In the genomic region with DNA sequence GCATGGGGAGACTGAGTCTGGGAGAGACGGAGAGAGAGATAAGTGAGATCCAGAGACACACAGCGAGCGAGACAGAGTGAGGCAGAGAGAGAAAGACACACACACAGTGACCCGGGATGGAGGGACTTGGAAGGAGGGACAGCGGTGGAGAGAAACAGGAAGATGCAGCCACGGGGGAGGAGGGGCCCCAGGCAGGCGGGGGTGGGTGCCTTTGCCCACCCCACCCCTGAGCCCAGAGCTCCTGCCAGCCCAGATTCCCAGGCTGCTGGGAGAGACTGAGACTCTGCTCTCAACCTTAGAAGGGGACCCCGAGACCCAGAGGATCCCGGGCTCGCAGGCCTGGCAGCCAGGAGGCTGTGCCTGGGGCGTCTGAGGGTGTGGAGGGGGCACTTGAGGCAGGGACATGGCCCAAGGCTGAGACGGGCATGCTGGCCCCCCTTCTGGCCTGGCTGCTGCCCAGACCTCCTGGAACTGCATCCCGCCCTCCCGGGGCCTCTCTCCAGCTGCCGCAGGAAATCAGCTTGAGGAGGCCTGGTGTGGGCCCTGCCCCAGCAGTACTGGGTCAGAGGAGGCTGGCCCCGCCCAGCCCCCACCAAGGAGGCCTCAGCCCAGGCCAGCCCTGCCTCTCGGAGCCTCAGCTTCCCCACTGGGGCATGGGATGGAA, we compare ENCODE assay signal across 9 cellular contexts. TPM values are rescaled to one million over a fixed set of nuclear protein-coding genes. Genes with fewer than 3 reads are reported as not detected.
DNase-seq lines count a peak whose midpoint lies in the region; ATAC-seq and TF ChIP-seq lines count a peak whose summit lies in the region.
"Had no signal": no experiment of that assay in that cellular context is flagged by ENCODE, and none has a peak within 500 bp of the region (broad histone marks: within the 10 kb centered on the region; RNA-seq: fewer than 3 reads in every experiment).

No MANE protein-coding gene starts in this region.

- no peak overlapping the region for H3K4me2 ChIP-seq in PC-9

- no peaks in the 10 kb centered on the region for H3K9me3 ChIP-seq in PC-9 (ENCODE audit: insufficient read depth, low read depth)

- no peaks in the 10 kb centered on the region for H3K36me3 ChIP-seq in PC-9 (ENCODE audit: low read depth)

- H3K9me3 Mint-ChIP-seq in WTC11, result no peaks in the 10 kb centered on the region

- H3K27ac Mint-ChIP-seq in WTC11, result peak overlapping the region; percentile 48

- no peaks in the 10 kb centered on the region for H3K9me2 ChIP-seq in PC-9 (ENCODE audit: insufficient read depth)

- BruUV-seq in PC-9 (replicated peaks; lab: Mats Ljungman, UMichigan), result no TSS peak

- H3K27me3 ChIP-seq in PC-9 (ENCODE audit: insufficient read depth, low read depth), result no peaks in the 10 kb centered on the region

- peaks cover 26% of the 10 kb centered on the region for H3K4me1 Mint-ChIP-seq in WTC11

- intact Hi-C loops in left cardiac atrium (cut with DNase I), result loop anchor here in 1 of 2 donors (5.0 kb wide), 1 partner anchor 41 kb away; no protein-coding TSS in a partner anchor
- intact Hi-C loops in PC-9 (cut with micrococcal nuclease; ENCODE audit: unreplicated experiment), result no loop called here

- ATAC-seq in WTC11 (peak; percentile 21), left cardiac atrium (peak; percentile 79 to 83), HG03159 (IDR thresholded peaks at IDR 0.05; ENCODE audit: unreplicated experiment) (no peak), HG03280 (IDR thresholded peaks at IDR 0.05; ENCODE audit: unreplicated experiment) (no peak)

- H4K20me1 ChIP-seq in PC-9 (ENCODE audit: insufficient read depth), result no peaks in the 10 kb centered on the region

- TF ChIP-seq CTCF in WTC11 (IDR thresholded peaks at IDR 0.05), result no peak
- no peak for TF ChIP-seq CTCF in PC-9 (conservative IDR thresholded peaks at IDR 0.05)

- no peak overlapping the region for H3K4me3 ChIP-seq in PC-9

- H2AFZ ChIP-seq in PC-9, result no peak overlapping the region

- no peak overlapping the region for H3K4me3 Mint-ChIP-seq in WTC11

- POLR2A ChIA-PET in WTC11 (lab: Charles Lee) (no interaction called here), PC-9 (lab: Charles Lee; ENCODE audit: unreplicated experiment) (no interaction called here)

- H3K36me3 Mint-ChIP-seq in WTC11, result peaks cover 5% of the 10 kb centered on the region

- DNase-seq in DMS 273 treated with DMSO at 0.1 percent for 48 hours (lab: John Stamatoyannopoulos, UW) (peak; percentile 40), WTC11 (ENCODE audit: low spot score) (no peak), left cardiac atrium (peak; percentile 90), putamen (ENCODE audit: low spot score) (peak; percentile 39), PC-9 (no peak), hippocampal formation (lab: John Stamatoyannopoulos, UW) (no peak)
- DNase-seq: NCI-H510A treated with DMSO at 0.1 percent for 48 hours had no signal

- peaks cover 35% of the 10 kb centered on the region for H3K4me1 ChIP-seq in PC-9 (replicated peaks; ENCODE audit: insufficient read depth)

- H3K79me2 ChIP-seq in PC-9 (ENCODE audit: low read depth), result no peaks in the 10 kb centered on the region

- H3K27me3 Mint-ChIP-seq in WTC11 (ENCODE audit: low read depth), result no peaks in the 10 kb centered on the region

- H3K27ac ChIP-seq in PC-9, result no peak overlapping the region

- CTCF ChIA-PET in WTC11 (lab: Charles Lee) (interaction anchor here (0.5 to 1.1 kb wide), 4 partner anchors 15 to 71 kb away, joined by 3 to 6 read pairs (median 4); no protein-coding TSS in a partner anchor), PC-9 (lab: Charles Lee) (no interaction called here)

- peaks cover 8% of the 10 kb centered on the region; the same call in 1 of the 2 replicates for H3F3A ChIP-seq in PC-9 (ENCODE audit: insufficient read depth, low read depth)

TF ChIP-seq in WTC11, 78 proteins besides CTCF, POLR2A, EP300 and RAD21:
- TF ChIP-seq ZNF423 (CRISPR knock-in tag; IDR thresholded peaks at IDR 0.05), result peak; percentile 51; the same call in 1 of the 2 replicates
- no peak for TF ChIP-seq RELA (CRISPR knock-in tag; IDR thresholded peaks at IDR 0.05; ENCODE audit: borderline replicate concordance)

RNA-seq across cellular contexts. Expression of a gene that starts 18.1 kb away (rescaled TPM):
- not detected in 3 replicates for total RNA-seq in WTC11 (2021)
- total RNA-seq in left cardiac atrium, result not detected
- not detected in 2 replicates for total RNA-seq in PC-9 (2021)

RNA-seq across cellular contexts. Expression of a gene that starts 32.6 kb away (rescaled TPM):
- total RNA-seq in WTC11 (2021) (not detected in 3 replicates), left cardiac atrium (not detected), PC-9 (2021) (not detected in 2 replicates)

RNA-seq across cellular contexts. Expression of a gene that starts 45.4 kb away (rescaled TPM):
- total RNA-seq in WTC11 (2021) (56.7 to 63.9 TPM (median 57.4 TPM) in 3 replicates), left cardiac atrium (100 to 1,000 TPM; 106 to 112 TPM), PC-9 (2021) (44.4 and 50.4 TPM in 2 replicates)

Comparison
In these comparisons a context has a peak if more than half of its experiments do, and no peak if none do; other contexts are left out.
1. DNase-seq: peak in DMS 273 treated with DMSO at 0.1 percent for 48 hours (single experiment), left cardiac atrium (single experiment) and putamen (single experiment); none in WTC11 (single experiment), PC-9 (0 of 2) and hippocampal formation (0 of 2).
2. ATAC-seq: peak in WTC11 (single experiment) and left cardiac atrium (2 of 2); none in HG03159 (single experiment) and HG03280 (single experiment).